In genomic region chr4:151325320-151326246, GRCh38 we compare ENCODE assay signal across 9 cellular contexts. TPM values are rescaled to one million over a fixed set of nuclear protein-coding genes. Genes with fewer than 3 reads are reported as not detected.
DNase-seq lines count a peak whose midpoint lies in the region; ATAC-seq and TF ChIP-seq lines count a peak whose summit lies in the region.
"Had no signal": no experiment of that assay in that cellular context is flagged by ENCODE, and none has a peak within 500 bp of the region (broad histone marks: within the 10 kb centered on the region; RNA-seq: fewer than 3 reads in every experiment).

Gene SH3D19 (minus strand): TSS chr4:151325605. CDS start chr4:151325352, 253 bp downstream.

- peaks cover 60% of the 10 kb centered on the region for H3K27me3 Mint-ChIP-seq in activated CD8-positive, alpha-beta memory T cell treated with anti-CD3 and anti-CD28 coated beads, Interleukin-2, amount 10 ng/mL, durations not matched to agents 7 days and 5 days
- no peaks in the 10 kb centered on the region for H3K27me3 Mint-ChIP-seq in chondrocyte (ENCODE audit: low read depth)

- DNase-seq in activated CD8-positive, alpha-beta memory T cell treated with anti-CD3 and anti-CD28 coated beads, Interleukin-2, amount 10 ng/mL, durations not matched to agents 7 days and 5 days, result no peak
- no peak for DNase-seq in activated CD8-positive, alpha-beta memory T cell treated with anti-CD3 and anti-CD28 coated beads, Interleukin-2, amount 50 U/mL, for 48 hours
- DNase-seq in NCI-H82 treated with DMSO at 0.1 percent for 48 hours (lab: John Stamatoyannopoulos, UW; ENCODE audit: unreplicated experiment) (peak; percentile 69), chondrocyte (ENCODE audit: low spot score) (peak; percentile 80), iris pigment epithelial cell (ENCODE audit: low read depth) (peak; percentile 44)
- no peak for DNase-seq in NK-92 treated with Interleukin-12 subunit alpha and Interleukin-12 subunit beta, amount 100 ng/mL, for 24 hours (lab: John Stamatoyannopoulos, UW)

- peak; percentile 30 for ATAC-seq in activated CD8-positive, alpha-beta memory T cell treated with anti-CD3 and anti-CD28 coated beads, Interleukin-2, amount 10 ng/mL, durations not matched to agents 7 days and 5 days
- ATAC-seq in HG02798 (IDR thresholded peaks at IDR 0.05; ENCODE audit: poor library complexity, unreplicated experiment), result no peak

- H3K9ac ChIP-seq in skeletal muscle satellite cell (ENCODE audit: low read depth, low read length), result peak within 1 kb of the TSS; percentile 84

- H3K4me2 ChIP-seq in skeletal muscle satellite cell (ENCODE audit: low read length), result peak within 1 kb of the TSS; percentile 85

- no peaks in the 10 kb centered on the region for H3K36me3 Mint-ChIP-seq in activated CD8-positive, alpha-beta memory T cell treated with anti-CD3 and anti-CD28 coated beads, Interleukin-2, amount 10 ng/mL, durations not matched to agents 7 days and 5 days
- H3K36me3 Mint-ChIP-seq in chondrocyte (ENCODE audit: low read depth), result no peaks in the 10 kb centered on the region

- no peaks in the 10 kb centered on the region for H3K27me3 ChIP-seq in skeletal muscle satellite cell (ENCODE audit: control insufficient read depth, insufficient read depth, low read length)

- H3K4me3 ChIP-seq in skeletal muscle satellite cell (ENCODE audit: low read length), result peak within 1 kb of the TSS; percentile 93

- H3K9me3 ChIP-seq in skeletal muscle satellite cell (replicated peaks; ENCODE audit: low read length), result no peaks in the 10 kb centered on the region

- no peak within 1 kb of the TSS for H3K27ac Mint-ChIP-seq in activated CD8-positive, alpha-beta memory T cell treated with anti-CD3 and anti-CD28 coated beads, Interleukin-2, amount 10 ng/mL, durations not matched to agents 7 days and 5 days
- peak within 1 kb of the TSS; percentile 96 for H3K27ac Mint-ChIP-seq in chondrocyte (ENCODE audit: unreplicated experiment)
- H3K27ac Mint-ChIP-seq: activated naive CD4-positive, alpha-beta T cell treated with anti-CD3 and anti-CD28 coated beads, Interleukin-2, amount 50 U/mL, for 72 hours had no signal

- no peaks in the 10 kb centered on the region for H3K9me3 Mint-ChIP-seq in activated CD8-positive, alpha-beta memory T cell treated with anti-CD3 and anti-CD28 coated beads, Interleukin-2, amount 10 ng/mL, durations not matched to agents 7 days and 5 days (ENCODE audit: low read depth)
- no peaks in the 10 kb centered on the region for H3K9me3 Mint-ChIP-seq in chondrocyte (ENCODE audit: low read depth)

- CTCF ChIA-PET in activated CD8-positive, alpha-beta memory T cell treated with anti-CD3 and anti-CD28 coated beads, Interleukin-2, amount 10 ng/mL, durations not matched to agents 7 days and 5 days (lab: Charles Lee), result no interaction called here

- TF ChIP-seq CTCF in chondrocyte (IDR thresholded peaks at IDR 0.05), result no peak

- H3K4me3 Mint-ChIP-seq in activated CD8-positive, alpha-beta memory T cell treated with anti-CD3 and anti-CD28 coated beads, Interleukin-2, amount 10 ng/mL, durations not matched to agents 7 days and 5 days, result peak within 1 kb of the TSS; percentile 48
- H3K4me3 Mint-ChIP-seq in chondrocyte (ENCODE audit: unreplicated experiment), result peak within 1 kb of the TSS; percentile 97

- H3K4me1 Mint-ChIP-seq in activated CD8-positive, alpha-beta memory T cell treated with anti-CD3 and anti-CD28 coated beads, Interleukin-2, amount 10 ng/mL, durations not matched to agents 7 days and 5 days, result peaks cover 4% of the 10 kb centered on the region
- H3K4me1 Mint-ChIP-seq in chondrocyte (ENCODE audit: low read depth), result peaks cover 43% of the 10 kb centered on the region

- H3K36me3 ChIP-seq in skeletal muscle satellite cell (ENCODE audit: insufficient read depth, low read length), result no peaks in the 10 kb centered on the region

- peaks cover 16% of the 10 kb centered on the region for H3K4me1 ChIP-seq in skeletal muscle satellite cell (ENCODE audit: control insufficient read depth, insufficient read depth, low read length)

RNA-seq across cellular contexts. Expression of gene SH3D19, which starts in this region (rescaled TPM):
- not detected for total RNA-seq in activated CD8-positive, alpha-beta memory T cell treated with anti-CD3 and anti-CD28 coated beads, Interleukin-2, amount 10 ng/mL, durations not matched to agents 7 days and 5 days
- 31.2 to 57.5 TPM (median 32.0 TPM) in 3 replicates for total RNA-seq in chondrocyte
- total RNA-seq in skeletal muscle satellite cell (2012; rRNA removed), result 42.3 and 57.0 TPM in 2 replicates

Comparison
In these comparisons a context has a peak if more than half of its experiments do, and no peak if none do; other contexts are left out.
1. RNA of gene SH3D19 (total RNA-seq): 31.2 to 57.5 TPM in chondrocyte; not detected in activated CD8-positive, alpha-beta memory T cell treated with anti-CD3 and anti-CD28 coated beads, Interleukin-2, amount 10 ng/mL, durations not matched to agents 7 days and 5 days; every median in the first group is over 10 times any median in the second.
2. Peak in ATAC-seq in activated CD8-positive, alpha-beta memory T cell treated with anti-CD3 and anti-CD28 coated beads, Interleukin-2, amount 10 ng/mL, durations not matched to agents 7 days and 5 days; RNA of the gene not detected or under 1 TPM.
3. DNase-seq: peak in NCI-H82 treated with DMSO at 0.1 percent for 48 hours (single experiment), chondrocyte (single experiment) and iris pigment epithelial cell (single experiment); none in activated CD8-positive, alpha-beta memory T cell treated with anti-CD3 and anti-CD28 coated beads, Interleukin-2, amount 10 ng/mL, durations not matched to agents 7 days and 5 days (single experiment), activated CD8-positive, alpha-beta memory T cell treated with anti-CD3 and anti-CD28 coated beads, Interleukin-2, amount 50 U/mL, for 48 hours (single experiment) and NK-92 treated with Interleukin-12 subunit alpha and Interleukin-12 subunit beta, amount 100 ng/mL, for 24 hours (single experiment).